ENCODE assay signal across 5 cellular contexts in genomic region chr4:3455596-3455995, GRCh38. TPM values are rescaled to one million over a fixed set of nuclear protein-coding genes. Genes with fewer than 3 reads are reported as not detected.
"Had no signal": no experiment of that assay in that cellular context is flagged by ENCODE, and none has a peak within 500 bp of the region (broad histone marks: within the 10 kb centered on the region; RNA-seq: fewer than 3 reads in every experiment).

No MANE protein-coding gene starts in this region.

RNA-seq across cellular contexts. Expression of gene DOK7, which starts 7.5 kb away (rescaled TPM):
- total RNA-seq: RPMI7951, SK-MEL-5 had no signal
- polyA plus RNA-seq: SK-N-SH had no signal

RNA-seq across cellular contexts. Expression of gene HGFAC, which starts 13.8 kb away (rescaled TPM):
- total RNA-seq: OCI-LY7, Peyer's patch, RPMI7951, SK-MEL-5 had no signal
